In the genomic region with DNA sequence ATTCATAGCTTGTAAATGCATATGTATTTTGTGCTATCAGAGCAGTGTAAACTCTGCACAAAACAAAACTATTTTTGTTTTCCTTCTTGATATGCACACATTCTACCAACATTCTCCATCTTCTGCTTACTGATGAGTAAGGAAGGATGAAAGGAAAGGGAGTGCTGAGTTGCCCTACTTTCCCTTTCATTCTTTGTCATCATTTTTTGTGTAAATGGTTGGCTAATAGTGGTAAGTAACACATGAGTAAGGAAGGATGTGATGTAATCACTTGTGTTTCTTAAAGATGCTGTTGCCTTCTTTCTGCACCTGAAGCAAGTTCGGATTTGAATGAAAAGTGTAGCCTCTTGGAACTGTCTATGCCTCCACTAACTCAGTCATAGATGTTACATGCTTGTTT, we compare ENCODE assay signal across 8 cellular contexts. TPM values are rescaled to one million over a fixed set of nuclear protein-coding genes. Genes with fewer than 3 reads are reported as not detected.
DNase-seq lines count a peak whose midpoint lies in the region; ATAC-seq, FAIRE-seq and TF ChIP-seq lines count a peak whose summit lies in the region.

No MANE protein-coding gene starts in this region.

- H3K9me3 ChIP-seq in small intestine (ENCODE audit: control insufficient read depth, low read depth) = no peaks in the 10 kb centered on the region
- H3K9me3 ChIP-seq in endodermal cell (ENCODE audit: control insufficient read depth, low read length) = peaks cover 13% of the 10 kb centered on the region

- no peak for TF ChIP-seq CTCF in endodermal cell (conservative IDR thresholded peaks at IDR 0.05)

- peaks cover 41% of the 10 kb centered on the region for H3K4me1 Mint-ChIP-seq in activated CD4-positive, alpha-beta T cell treated with anti-CD3 and anti-CD28 coated beads for 36 hours
- H3K4me1 Mint-ChIP-seq in activated T-helper 2 cell treated with anti-CD3 and anti-CD28 coated beads, Interferon-gamma antibody, Interleukin-2, Interleukin-4, amounts not matched to agents 10 μg/mL and 5 μg/mL and 100 μg/mL, durations not matched to agents 14 hours and 24 hours and 36 hours (ENCODE audit: low read depth) = peaks cover 41% of the 10 kb centered on the region
- H3K4me1 Mint-ChIP-seq in endodermal cell = peaks cover 12% of the 10 kb centered on the region

- DNase-seq in activated CD4-positive, alpha-beta T cell treated with anti-CD3 and anti-CD28 coated beads for 36 hours = no peak
- no peak for DNase-seq in activated CD4-positive, alpha-beta T cell treated with anti-CD3 and anti-CD28 coated beads for 1 hour
- no peak for DNase-seq in activated T-helper 2 cell treated with anti-CD3 and anti-CD28 coated beads, Interferon-gamma antibody, Interleukin-2, Interleukin-4, amounts not matched to agents 10 μg/mL and 5 μg/mL and 100 μg/mL, durations not matched to agents 14 hours and 24 hours and 36 hours (ENCODE audit: low spot score)
- peak; percentile 14 for DNase-seq in small intestine
- no peak for DNase-seq in endodermal cell
- no peak for DNase-seq in Ammon's horn (ENCODE audit: low spot score)
- DNase-seq in activated CD8-positive, alpha-beta memory T cell treated with anti-CD3 and anti-CD28 coated beads, Interleukin-2, amount 50 U/mL, for 4 hours = no peak

- no peaks in the 10 kb centered on the region for H3K4me1 ChIP-seq in small intestine (ENCODE audit: control insufficient read depth in 2 of 2, insufficient read depth in 1 of 2, low read depth in 1 of 2, low read length in 1 of 2)
- H3K4me1 ChIP-seq in endodermal cell (ENCODE audit: control insufficient read depth, insufficient read depth, low read length) = no peaks in the 10 kb centered on the region

- 63 to 81% (median 69%) methylated on average over 1 of the region's 1 CpG for WGBS in small intestine, 3 donors
- 95% methylated on average over 1 of the region's 1 CpG; no CpG with 5 or more reads in 1 of the 2 experiments for WGBS in endodermal cell (ENCODE audit: insufficient coverage in 1 of 2, insufficient read length in 1 of 2), 2 experiments

- H3K27ac Mint-ChIP-seq in activated CD4-positive, alpha-beta T cell treated with anti-CD3 and anti-CD28 coated beads for 36 hours = peak overlapping the region; percentile 85
- peak overlapping the region; percentile 72 for H3K27ac Mint-ChIP-seq in activated T-helper 2 cell treated with anti-CD3 and anti-CD28 coated beads, Interferon-gamma antibody, Interleukin-2, Interleukin-4, amounts not matched to agents 10 μg/mL and 5 μg/mL and 100 μg/mL, durations not matched to agents 14 hours and 24 hours and 36 hours
- no peak overlapping the region for H3K27ac Mint-ChIP-seq in endodermal cell

- no peak overlapping the region for H3K9ac ChIP-seq in endodermal cell (ENCODE audit: extremely low read depth, low read length, poor library complexity, severe bottlenecking)

- no peaks in the 10 kb centered on the region for H3K27me3 Mint-ChIP-seq in activated CD4-positive, alpha-beta T cell treated with anti-CD3 and anti-CD28 coated beads for 36 hours
- no peaks in the 10 kb centered on the region for H3K27me3 Mint-ChIP-seq in activated T-helper 2 cell treated with anti-CD3 and anti-CD28 coated beads, Interferon-gamma antibody, Interleukin-2, Interleukin-4, amounts not matched to agents 10 μg/mL and 5 μg/mL and 100 μg/mL, durations not matched to agents 14 hours and 24 hours and 36 hours (ENCODE audit: low read depth)
- H3K27me3 Mint-ChIP-seq in endodermal cell (ENCODE audit: insufficient read depth) = no peaks in the 10 kb centered on the region

- POLR2A ChIA-PET in activated CD4-positive, alpha-beta T cell treated with anti-CD3 and anti-CD28 coated beads for 36 hours (lab: Charles Lee) = interaction anchor here (0.7 to 1.5 kb wide), 2 partner anchors 229 to 512 kb away, joined by 3 to 4 read pairs; a partner anchor contains a TSS

- H3K36me3 ChIP-seq in small intestine (ENCODE audit: control insufficient read depth in 2 of 2, insufficient read depth in 2 of 2, low read length in 2 of 2) (no peaks in the 10 kb centered on the region), endodermal cell (ENCODE audit: control insufficient read depth, insufficient read depth, low read length) (peaks cover 41% of the 10 kb centered on the region)

- peak; percentile 37 for ATAC-seq in activated CD4-positive, alpha-beta T cell treated with anti-CD3 and anti-CD28 coated beads for 36 hours
- peak; percentile 25 for ATAC-seq in HG03342 (IDR thresholded peaks at IDR 0.05; ENCODE audit: unreplicated experiment)

- H3K9me3 Mint-ChIP-seq in activated CD4-positive, alpha-beta T cell treated with anti-CD3 and anti-CD28 coated beads for 36 hours (ENCODE audit: low read depth) = no peaks in the 10 kb centered on the region
- H3K9me3 Mint-ChIP-seq in activated T-helper 2 cell treated with anti-CD3 and anti-CD28 coated beads, Interferon-gamma antibody, Interleukin-2, Interleukin-4, amounts not matched to agents 10 μg/mL and 5 μg/mL and 100 μg/mL, durations not matched to agents 14 hours and 24 hours and 36 hours = peaks cover 7% of the 10 kb centered on the region
- peaks cover 11% of the 10 kb centered on the region for H3K9me3 Mint-ChIP-seq in endodermal cell

- peaks cover 29% of the 10 kb centered on the region for H3K36me3 Mint-ChIP-seq in activated CD4-positive, alpha-beta T cell treated with anti-CD3 and anti-CD28 coated beads for 36 hours (ENCODE audit: low read depth)
- H3K36me3 Mint-ChIP-seq in activated T-helper 2 cell treated with anti-CD3 and anti-CD28 coated beads, Interferon-gamma antibody, Interleukin-2, Interleukin-4, amounts not matched to agents 10 μg/mL and 5 μg/mL and 100 μg/mL, durations not matched to agents 14 hours and 24 hours and 36 hours (ENCODE audit: low read depth) = peaks cover 41% of the 10 kb centered on the region
- peaks cover 16% of the 10 kb centered on the region for H3K36me3 Mint-ChIP-seq in endodermal cell (ENCODE audit: low read depth)

- peak overlapping the region; percentile 26 for H3K4me3 Mint-ChIP-seq in activated CD4-positive, alpha-beta T cell treated with anti-CD3 and anti-CD28 coated beads for 36 hours
- H3K4me3 Mint-ChIP-seq in activated T-helper 2 cell treated with anti-CD3 and anti-CD28 coated beads, Interferon-gamma antibody, Interleukin-2, Interleukin-4, amounts not matched to agents 10 μg/mL and 5 μg/mL and 100 μg/mL, durations not matched to agents 14 hours and 24 hours and 36 hours (ENCODE audit: low read depth) = no peak overlapping the region
- no peak overlapping the region for H3K4me3 Mint-ChIP-seq in endodermal cell

- CTCF ChIA-PET in activated CD4-positive, alpha-beta T cell treated with anti-CD3 and anti-CD28 coated beads for 36 hours (lab: Charles Lee) = interaction anchor here (0.6 to 1.0 kb wide), 3 partner anchors 9 to 228 kb away, joined by 3 read pairs; no protein-coding TSS in a partner anchor

- intact Hi-C loops in activated CD4-positive, alpha-beta T cell treated with anti-CD3 and anti-CD28 coated beads for 36 hours (cut with DNase I, micrococcal nuclease) = loop anchor here (1.0 to 10.0 kb wide), 9 partner anchors 46 to 613 kb away; a partner anchor contains a TSS
- intact Hi-C loops in activated T-helper 2 cell treated with anti-CD3 and anti-CD28 coated beads, Interferon-gamma antibody, Interleukin-2, Interleukin-4, amounts not matched to agents 10 μg/mL and 5 μg/mL and 100 μg/mL, durations not matched to agents 14 hours and 24 hours and 36 hours (cut with micrococcal nuclease) = loop anchor here (1.0 to 10.0 kb wide), 4 partner anchors 46 to 613 kb away; a partner anchor contains a TSS

- H3K27me3 ChIP-seq in small intestine (ENCODE audit: control insufficient read depth in 2 of 2, insufficient read depth in 2 of 2, low read length in 2 of 2) (no peaks in the 10 kb centered on the region), endodermal cell (ENCODE audit: control insufficient read depth, insufficient read depth, low read length, poor library complexity, severe bottlenecking) (no peaks in the 10 kb centered on the region)

- no peak for FAIRE-seq in small intestine (lab: Jason Lieb, UNC)

- H3K27ac ChIP-seq in small intestine (ENCODE audit: low read depth in 1 of 2, low read length in 1 of 2) (peak overlapping the region in 1 of 2 donors; percentile 62), endodermal cell (ENCODE audit: low read depth, low read length) (no peak overlapping the region)

- H3K4me3 ChIP-seq in small intestine (ENCODE audit: low read depth in 1 of 2, low read length in 2 of 2) (no peak overlapping the region), endodermal cell (ENCODE audit: low read length) (no peak overlapping the region)

RNA-seq across cellular contexts. Expression of a gene that starts 4.6 kb away (rescaled TPM):
- 10 to 100 TPM; 16.5 to 20.9 TPM for total RNA-seq in activated CD4-positive, alpha-beta T cell treated with anti-CD3 and anti-CD28 coated beads for 36 hours
- 19.4 and 23.8 TPM in 2 replicates for total RNA-seq in activated T-helper 2 cell treated with anti-CD3 and anti-CD28 coated beads, Interferon-gamma antibody, Interleukin-2, Interleukin-4, amounts not matched to agents 10 μg/mL and 5 μg/mL and 100 μg/mL, durations not matched to agents 14 hours and 24 hours and 36 hours
- polyA plus RNA-seq in small intestine = 1 to 10 TPM; 4.2 to 9.3 (median 7.6) TPM
- total RNA-seq in endodermal cell = 10 to 100 TPM; 19.2 to 28.1 TPM
- 8.8 TPM for polyA plus RNA-seq in endodermal cell (2013, experiment 1 of 2)
- 10.2 TPM for polyA plus RNA-seq in endodermal cell (2013, experiment 2 of 2)
